In genomic region chr13:79258489-79258888, GRCh38 we compare ENCODE assay signal across 17 cellular contexts.
DNase-seq lines count a peak whose midpoint lies in the region; ATAC-seq and TF ChIP-seq lines count a peak whose summit lies in the region.
"Had no signal": no experiment of that assay in that cellular context is flagged by ENCODE, and none has a peak within 500 bp of the region (broad histone marks: within the 10 kb centered on the region; RNA-seq: fewer than 3 reads in every experiment).

No MANE protein-coding gene starts in this region.

- H3K27ac Mint-ChIP-seq in activated CD4-positive, alpha-beta T cell treated with anti-CD3 and anti-CD28 coated beads, Interleukin-2, amount 10 ng/mL, durations not matched to agents 24 days and 14 days, result no peak overlapping the region
- H3K27ac Mint-ChIP-seq in T-cell, result no peak overlapping the region
- H3K27ac Mint-ChIP-seq: activated B cell treated with CpG ODN at 0.5 μM for 24 hours; activated naive CD8-positive, alpha-beta T cell treated with anti-CD3 and anti-CD28 coated beads, Interleukin-2, amount 10 ng/mL, durations not matched to agents 7 days and 5 days; CD4-positive, alpha-beta T cell; endodermal cell had no signal

- no peaks in the 10 kb centered on the region for H3K9me3 ChIP-seq in OCI-LY7 (ENCODE audit: low read length)
- H3K9me3 ChIP-seq: psoas muscle, upper lobe of right lung had no signal

- no peak overlapping the region for H3K27ac ChIP-seq in OCI-LY7 (ENCODE audit: low read depth, low read length, poor library complexity, severe bottlenecking)
- H3K27ac ChIP-seq: psoas muscle, upper lobe of right lung had no signal

- H3K4me3 Mint-ChIP-seq in activated CD4-positive, alpha-beta T cell treated with anti-CD3 and anti-CD28 coated beads, Interleukin-2, amount 10 ng/mL, durations not matched to agents 24 days and 14 days, result no peak overlapping the region
- H3K4me3 Mint-ChIP-seq in T-cell, result no peak overlapping the region
- H3K4me3 Mint-ChIP-seq: activated B cell treated with CpG ODN at 0.5 μM for 24 hours; activated naive CD8-positive, alpha-beta T cell treated with anti-CD3 and anti-CD28 coated beads, Interleukin-2, amount 10 ng/mL, durations not matched to agents 7 days and 5 days; CD4-positive, alpha-beta T cell; endodermal cell had no signal

- intact Hi-C loops in OCI-LY7 (cut with micrococcal nuclease; ENCODE audit: unreplicated experiment), result no loop called here
- intact Hi-C loops in activated CD4-positive, alpha-beta T cell treated with anti-CD3 and anti-CD28 coated beads, Interleukin-2, amount 10 ng/mL, durations not matched to agents 24 days and 14 days (cut with micrococcal nuclease), result no loop called here

- no peak overlapping the region for H3K4me3 ChIP-seq in OCI-LY7 (ENCODE audit: low read depth, low read length, poor library complexity, severe bottlenecking)
- H3K4me3 ChIP-seq: psoas muscle, upper lobe of right lung had no signal

- H3K36me3 Mint-ChIP-seq in activated CD4-positive, alpha-beta T cell treated with anti-CD3 and anti-CD28 coated beads, Interleukin-2, amount 10 ng/mL, durations not matched to agents 24 days and 14 days (ENCODE audit: low read depth), result no peaks in the 10 kb centered on the region
- H3K36me3 Mint-ChIP-seq in T-cell, result no peaks in the 10 kb centered on the region
- H3K36me3 Mint-ChIP-seq: activated naive CD8-positive, alpha-beta T cell treated with anti-CD3 and anti-CD28 coated beads, Interleukin-2, amount 10 ng/mL, durations not matched to agents 7 days and 5 days had no signal

- POLR2A ChIA-PET in OCI-LY7 (lab: Charles Lee), result interaction anchor here (0.5 kb wide), 1 partner anchor 9 kb away, joined by 3 read pairs; no protein-coding TSS in a partner anchor
- POLR2A ChIA-PET in T-cell (lab: Charles Lee), result no interaction called here

- no peaks in the 10 kb centered on the region for H3K36me3 ChIP-seq in OCI-LY7 (ENCODE audit: insufficient read depth, low read length)
- H3K36me3 ChIP-seq: upper lobe of right lung had no signal

- peaks cover 8% of the 10 kb centered on the region for H3K27me3 Mint-ChIP-seq in activated CD4-positive, alpha-beta T cell treated with anti-CD3 and anti-CD28 coated beads, Interleukin-2, amount 10 ng/mL, durations not matched to agents 24 days and 14 days
- peaks cover 5 to 8% of the 10 kb centered on the region in 2 donors for H3K27me3 Mint-ChIP-seq in T-cell
- H3K27me3 Mint-ChIP-seq: activated B cell treated with CpG ODN at 0.5 μM for 24 hours; activated naive CD8-positive, alpha-beta T cell treated with anti-CD3 and anti-CD28 coated beads, Interleukin-2, amount 10 ng/mL, durations not matched to agents 7 days and 5 days had no signal

- H3K9me3 Mint-ChIP-seq in activated CD4-positive, alpha-beta T cell treated with anti-CD3 and anti-CD28 coated beads, Interleukin-2, amount 10 ng/mL, durations not matched to agents 24 days and 14 days, result no peaks in the 10 kb centered on the region
- no peaks in the 10 kb centered on the region for H3K9me3 Mint-ChIP-seq in T-cell
- H3K9me3 Mint-ChIP-seq: activated B cell treated with CpG ODN at 0.5 μM for 24 hours; activated naive CD8-positive, alpha-beta T cell treated with anti-CD3 and anti-CD28 coated beads, Interleukin-2, amount 10 ng/mL, durations not matched to agents 7 days and 5 days; CD4-positive, alpha-beta T cell; endodermal cell had no signal

- no peaks in the 10 kb centered on the region for H3K79me2 ChIP-seq in OCI-LY7 (ENCODE audit: insufficient read depth, low read depth, low read length)

- CTCF ChIA-PET in OCI-LY7 (lab: Charles Lee; ENCODE audit: unreplicated experiment) (no interaction called here), T-cell (lab: Charles Lee) (no interaction called here)

- H3K4me1 Mint-ChIP-seq in activated CD4-positive, alpha-beta T cell treated with anti-CD3 and anti-CD28 coated beads, Interleukin-2, amount 10 ng/mL, durations not matched to agents 24 days and 14 days, result no peaks in the 10 kb centered on the region
- no peaks in the 10 kb centered on the region for H3K4me1 Mint-ChIP-seq in T-cell
- H3K4me1 Mint-ChIP-seq: activated B cell treated with CpG ODN at 0.5 μM for 24 hours; activated naive CD8-positive, alpha-beta T cell treated with anti-CD3 and anti-CD28 coated beads, Interleukin-2, amount 10 ng/mL, durations not matched to agents 7 days and 5 days; endodermal cell had no signal

- no peaks in the 10 kb centered on the region for H3K4me1 ChIP-seq in OCI-LY7 (ENCODE audit: insufficient read depth, low read length, poor library complexity, severe bottlenecking)
- H3K4me1 ChIP-seq: psoas muscle, upper lobe of right lung had no signal

- peak; percentile 99 for ATAC-seq in GM18867 (IDR thresholded peaks at IDR 0.05; ENCODE audit: unreplicated experiment)
- peak; percentile 88 for ATAC-seq in GM21423 (IDR thresholded peaks at IDR 0.05; ENCODE audit: unreplicated experiment)
- ATAC-seq in HG03103 (IDR thresholded peaks at IDR 0.05; ENCODE audit: low read depth, unreplicated experiment), result peak; percentile 90
- ATAC-seq in HG03095 (IDR thresholded peaks at IDR 0.05; ENCODE audit: unreplicated experiment), result no peak
- ATAC-seq in T-cell (replicated peaks in 1 of 4), result no peak
- ATAC-seq: Panc1, psoas muscle, upper lobe of right lung had no signal

- no peak overlapping the region for H2AFZ ChIP-seq in OCI-LY7 (ENCODE audit: low read length)

- DNase-seq in NOMO-1 (lab: John Stamatoyannopoulos, UW; ENCODE audit: unreplicated experiment in 2 of 2), result peak; percentile 48 to 69
- DNase-seq in OCI-LY7 (ENCODE audit: low spot score), result no peak
- no peak for DNase-seq in activated CD4-positive, alpha-beta T cell treated with anti-CD3 and anti-CD28 coated beads, Interleukin-2, amount 10 ng/mL, durations not matched to agents 24 days and 14 days
- DNase-seq in T-cell, result no peak
- DNase-seq: activated B cell treated with CpG ODN at 0.5 μM for 24 hours; activated naive CD8-positive, alpha-beta T cell treated with anti-CD3 and anti-CD28 coated beads, Interleukin-2, amount 10 ng/mL, durations not matched to agents 7 days and 5 days; CD4-positive, alpha-beta T cell; endodermal cell; mesenchymal stem cell; NCI-H1105 treated with DMSO at 0.1 percent for 48 hours; psoas muscle; upper lobe of right lung had no signal

- no TSS peak for BruUV-seq in OCI-LY7 (replicated peaks; lab: Mats Ljungman, UMichigan)

- H3K9me2 ChIP-seq in OCI-LY7 (ENCODE audit: insufficient read depth, low read length), result no peaks in the 10 kb centered on the region

- no peak for TF ChIP-seq CTCF in OCI-LY7 (conservative IDR thresholded peaks at IDR 0.05; ENCODE audit: low read length)

- H4K20me1 ChIP-seq in OCI-LY7 (ENCODE audit: insufficient read depth, low read length), result no peaks in the 10 kb centered on the region

- no peak overlapping the region for H3K4me2 ChIP-seq in OCI-LY7 (ENCODE audit: low read length)

Comparison
In these comparisons a context has a peak if more than half of its experiments do, and no peak if none do; other contexts are left out.
1. ATAC-seq: peak in GM18867 (single experiment), GM21423 (single experiment) and HG03103 (single experiment); none in HG03095 (single experiment) and T-cell (0 of 4).
2. DNase-seq: peak in NOMO-1 (2 of 2); none in OCI-LY7 (single experiment), activated CD4-positive, alpha-beta T cell treated with anti-CD3 and anti-CD28 coated beads, Interleukin-2, amount 10 ng/mL, durations not matched to agents 24 days and 14 days (single experiment) and T-cell (0 of 34).